ENCODE assay signal across 13 cellular contexts in genomic region chr12:69906411-69907216, GRCh38.
DNase-seq lines count a peak whose midpoint lies in the region; ATAC-seq, FAIRE-seq and TF ChIP-seq lines count a peak whose summit lies in the region.
"Had no signal": no experiment of that assay in that cellular context is flagged by ENCODE, and none has a peak within 500 bp of the region (broad histone marks: within the 10 kb centered on the region; RNA-seq: fewer than 3 reads in every experiment).

No MANE protein-coding gene starts in this region.

- no peak for TF ChIP-seq POLR2A in GM12892 (IDR thresholded peaks at IDR 0.05; ENCODE audit: low read depth, low read length)

- no peaks in the 10 kb centered on the region for H3K9me2 ChIP-seq in SU-DHL-6 (replicated peaks; ENCODE audit: insufficient read depth, low read length)
- no peaks in the 10 kb centered on the region for H3K9me2 ChIP-seq in PC-9 (ENCODE audit: insufficient read depth)

- H3K36me3 ChIP-seq in SU-DHL-6 (ENCODE audit: low read length), result no peaks in the 10 kb centered on the region
- no peaks in the 10 kb centered on the region for H3K36me3 ChIP-seq in PC-9 (ENCODE audit: low read depth)

- peak; percentile 78 for FAIRE-seq in GM12892 (lab: Jason Lieb, UNC)
- FAIRE-seq: islet of Langerhans had no signal

- CTCF ChIA-PET in PC-9 (lab: Charles Lee), result no interaction called here

- H3K27ac ChIP-seq in SU-DHL-6 (ENCODE audit: low read depth, low read length) (peak overlapping the region; percentile 96), PC-9 (no peak overlapping the region)
- H3K27ac ChIP-seq: parathyroid adenoma had no signal

- no peaks in the 10 kb centered on the region for H3K9me3 ChIP-seq in SU-DHL-6 (ENCODE audit: insufficient read depth, low read length)
- H3K9me3 ChIP-seq in PC-9 (ENCODE audit: insufficient read depth, low read depth), result no peaks in the 10 kb centered on the region

- H3F3A ChIP-seq in SU-DHL-6 (ENCODE audit: insufficient read depth), result peaks cover 31% of the 10 kb centered on the region
- H3F3A ChIP-seq in PC-9 (ENCODE audit: insufficient read depth, low read depth), result no peaks in the 10 kb centered on the region

- DNase-seq in GM12892 (ENCODE audit: insufficient read length) (no peak), GM20000 (ENCODE audit: low spot score) (peak; percentile 11), Ammon's horn (ENCODE audit: low spot score) (no peak), PC-9 (no peak), posterior cingulate gyrus (no peak)
- no peak for DNase-seq in effector CD4-positive, alpha-beta T cell
- DNase-seq: activated naive CD8-positive, alpha-beta T cell treated with anti-CD3 and anti-CD28 coated beads, Interleukin-2, amount 10 ng/mL, durations not matched to agents 7 days and 5 days; NCI-H1092 had no signal

- H3K9ac ChIP-seq in SU-DHL-6 (ENCODE audit: low read length), result peak overlapping the region; percentile 48
- H3K9ac ChIP-seq: parathyroid adenoma had no signal

- peak; percentile 88 for ATAC-seq in HG03060 (IDR thresholded peaks at IDR 0.05; ENCODE audit: low read depth, unreplicated experiment)
- ATAC-seq: activated CD4-positive, CD25-positive, alpha-beta regulatory T cell treated with anti-CD3 and anti-CD28 coated beads, Interleukin-2, amount 50 U/mL, for 24 hours had no signal

- H3K27me3 ChIP-seq in SU-DHL-6 (ENCODE audit: low read length) (no peaks in the 10 kb centered on the region), PC-9 (ENCODE audit: insufficient read depth, low read depth) (no peaks in the 10 kb centered on the region)

- H4K20me1 ChIP-seq in SU-DHL-6 (ENCODE audit: low read depth, low read length) (no peaks in the 10 kb centered on the region), PC-9 (ENCODE audit: insufficient read depth) (no peaks in the 10 kb centered on the region)

- no peak overlapping the region for H3K4me3 ChIP-seq in SU-DHL-6 (ENCODE audit: insufficient read depth, low read length, poor library complexity, severe bottlenecking)
- H3K4me3 ChIP-seq in PC-9, result no peak overlapping the region

- no peaks in the 10 kb centered on the region for H3K79me2 ChIP-seq in SU-DHL-6 (ENCODE audit: insufficient read depth, low read length)
- no peaks in the 10 kb centered on the region for H3K79me2 ChIP-seq in PC-9 (ENCODE audit: low read depth)
- H3K79me2 ChIP-seq: parathyroid adenoma had no signal

- no peaks in the 10 kb centered on the region for H3K4me1 ChIP-seq in PC-9 (replicated peaks; ENCODE audit: insufficient read depth)
- H3K4me1 ChIP-seq: parathyroid adenoma had no signal

- no TSS peak for BruUV-seq in PC-9 (replicated peaks; lab: Mats Ljungman, UMichigan)

- H3K4me2 ChIP-seq in SU-DHL-6 (ENCODE audit: low read depth, low read length, poor library complexity, severe bottlenecking) (peak overlapping the region; percentile 80), PC-9 (no peak overlapping the region)

- POLR2A ChIA-PET in PC-9 (lab: Charles Lee; ENCODE audit: unreplicated experiment), result no interaction called here

- no peak overlapping the region for H2AFZ ChIP-seq in SU-DHL-6 (ENCODE audit: low read depth, low read length, severe bottlenecking)
- H2AFZ ChIP-seq in PC-9, result no peak overlapping the region
- H2AFZ ChIP-seq: parathyroid adenoma had no signal

- TF ChIP-seq CTCF in GM20000 (IDR thresholded peaks at IDR 0.05; ENCODE audit: extremely low read depth, missing control alignments) (no peak), SU-DHL-6 (IDR thresholded peaks at IDR 0.05; ENCODE audit: insufficient read depth, low read length, poor library complexity, severe bottlenecking) (no peak), PC-9 (conservative IDR thresholded peaks at IDR 0.05) (no peak)

- intact Hi-C loops in PC-9 (cut with micrococcal nuclease; ENCODE audit: unreplicated experiment), result no loop called here
- intact Hi-C loops in posterior cingulate gyrus (cut with DNase I), result no loop called here
